In genomic region chr19:45828945-45829344, GRCh38 we compare ENCODE assay signal across 31 cellular contexts. TPM values are rescaled to one million over a fixed set of nuclear protein-coding genes. Genes with fewer than 3 reads are reported as not detected.
"Had no signal": no experiment of that assay in that cellular context is flagged by ENCODE, and none has a peak within 500 bp of the region (broad histone marks: within the 10 kb centered on the region; RNA-seq: fewer than 3 reads in every experiment).

No MANE protein-coding gene starts in this region.

- H3K4me1 ChIP-seq: vagina had no signal

- ATAC-seq: sciatic nerve had no signal

- H3K27ac ChIP-seq: breast epithelium, skin epidermis, vagina, VCaP had no signal

- H3K27me3 Mint-ChIP-seq: activated naive CD4-positive, alpha-beta T cell treated with anti-CD3 and anti-CD28 coated beads, Interleukin-2, amount 10 ng/mL, durations not matched to agents 7 days and 5 days; naive thymus-derived CD8-positive, alpha-beta T cell; progenitor cell of endocrine pancreas; stimulated activated naive CD8-positive, alpha-beta T cell treated with anti-CD3 and anti-CD28 coated beads, Interleukin-15, Interleukin-2, amounts not matched to agents 100 ng/mL and 50 ng/mL, for 24 hours; type B pancreatic cell had no signal

- H3K27ac Mint-ChIP-seq: stimulated activated naive CD8-positive, alpha-beta T cell treated with anti-CD3 and anti-CD28 coated beads, Interleukin-15, Interleukin-2, amounts not matched to agents 100 ng/mL and 50 ng/mL, for 24 hours; type B pancreatic cell had no signal

- H3K27me3 ChIP-seq: breast epithelium, vagina had no signal

- H3K9me3 ChIP-seq: breast epithelium, vagina had no signal

- H3K4me3 ChIP-seq: breast epithelium, skin epidermis, vagina had no signal

- DNase-seq: activated CD4-positive, alpha-beta T cell treated with anti-CD3 and anti-CD28 coated beads for 4 hours; activated CD4-positive, alpha-beta T cell treated with anti-CD3 and anti-CD28 coated beads, Interleukin-2, amount 50 U/mL, for 4 hours; activated CD8-positive, alpha-beta memory T cell treated with anti-CD3 and anti-CD28 coated beads for 24 hours; activated effector memory CD4-positive, alpha-beta T cell treated with anti-CD3 and anti-CD28 coated beads, Interleukin-2, amount 50 U/mL, for 16 hours; activated naive CD4-positive, alpha-beta T cell treated with anti-CD3 and anti-CD28 coated beads, Interleukin-2, amount 10 ng/mL, durations not matched to agents 7 days and 5 days; amniotic stem cell; central memory CD4-positive, alpha-beta T cell; head of caudate nucleus; hippocampal formation; kidney; midbrain; naive thymus-derived CD8-positive, alpha-beta T cell; stimulated activated CD4-positive, alpha-beta T cell treated with anti-CD3 and anti-CD28 coated beads, Interleukin-12 subunit alpha, Interleukin-12 subunit beta, amount 100 ng/mL, for 4 hours; stimulated activated CD4-positive, alpha-beta T cell treated with anti-CD3 and anti-CD28 coated beads, Interleukin-4, amount 100 ng/mL, for 1 hour; T-helper 9 cell had no signal

- H3K4me3 Mint-ChIP-seq: activated naive CD4-positive, alpha-beta T cell treated with anti-CD3 and anti-CD28 coated beads, Interleukin-2, amount 10 ng/mL, durations not matched to agents 7 days and 5 days; stimulated activated naive CD8-positive, alpha-beta T cell treated with anti-CD3 and anti-CD28 coated beads, Interleukin-15, Interleukin-2, amounts not matched to agents 100 ng/mL and 50 ng/mL, for 24 hours; type B pancreatic cell had no signal

- FAIRE-seq: endothelial cell of umbilical vein, kidney, TTC549 had no signal

- H3K9me3 Mint-ChIP-seq: activated naive CD4-positive, alpha-beta T cell treated with anti-CD3 and anti-CD28 coated beads, Interleukin-2, amount 10 ng/mL, durations not matched to agents 7 days and 5 days; naive thymus-derived CD8-positive, alpha-beta T cell; stimulated activated naive CD8-positive, alpha-beta T cell treated with anti-CD3 and anti-CD28 coated beads, Interleukin-15, Interleukin-2, amounts not matched to agents 100 ng/mL and 50 ng/mL, for 24 hours; type B pancreatic cell had no signal

RNA-seq across cellular contexts. Expression of gene RSPH6A, which starts 13.8 kb away (rescaled TPM):
- total RNA-seq: lower leg skin, subcutaneous adipose tissue, vagina had no signal
- polyA plus RNA-seq: fibroblast of lung; naive thymus-derived CD8-positive, alpha-beta T cell had no signal

RNA-seq across cellular contexts. Expression of gene FOXA3, which starts 35.2 kb away (rescaled TPM):
- total RNA-seq: endothelial cell of umbilical vein; fibroblast of lung; fibroblast of villous mesenchyme; naive thymus-derived CD8-positive, alpha-beta T cell; osteocyte; sciatic nerve; subcutaneous adipose tissue; T-helper 1 cell treated with Interleukin-12 subunit alpha and Interleukin-12 subunit beta and Interleukin-4 antibody, amounts not matched to agents 30 ng/mL and 1 ng/mL, for 36 hours; vagina had no signal
- polyA plus RNA-seq: fibroblast of lung; naive thymus-derived CD8-positive, alpha-beta T cell had no signal
